Comparison of ENCODE assay signal across 19 cellular contexts in the genomic region with DNA sequence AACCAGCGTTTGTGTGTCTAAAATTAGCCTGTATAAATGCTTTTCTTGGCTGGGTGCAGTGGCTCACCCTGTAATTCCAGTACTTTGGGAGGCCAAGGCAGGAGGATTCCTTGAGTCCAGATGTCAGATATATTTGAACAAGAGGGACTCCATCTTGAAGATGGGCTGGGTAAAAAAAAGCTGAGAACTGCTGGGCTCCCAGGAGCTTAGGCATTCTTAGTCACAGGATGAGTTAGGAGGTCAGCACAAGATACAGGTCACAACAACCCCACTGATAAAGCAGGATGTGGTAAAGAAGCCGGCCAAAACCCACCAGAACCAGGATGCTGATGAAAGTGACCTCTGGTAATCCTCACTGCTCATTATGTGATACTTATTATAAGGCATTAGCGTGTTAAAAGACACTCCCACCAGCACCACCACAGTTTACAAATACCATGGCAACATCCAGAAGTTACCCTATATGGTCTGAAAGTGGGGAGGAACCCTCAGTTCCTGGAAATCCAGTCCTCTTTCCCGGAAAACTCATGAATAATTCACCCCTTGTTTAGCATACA. TPM values are rescaled to one million over a fixed set of nuclear protein-coding genes. Genes with fewer than 3 reads are reported as not detected.
DNase-seq lines count a peak whose midpoint lies in the region; FAIRE-seq and TF ChIP-seq lines count a peak whose summit lies in the region.
"Had no signal": no experiment of that assay in that cellular context is flagged by ENCODE, and none has a peak within 500 bp of the region (broad histone marks: within the 10 kb centered on the region; RNA-seq: fewer than 3 reads in every experiment).

No MANE protein-coding gene starts in this region.

- H4K91ac ChIP-seq in H9 (ENCODE audit: insufficient read length, low read depth, low read length) = no peak overlapping the region

- no peak for TF ChIP-seq EP300 in tibial nerve (IDR thresholded peaks at IDR 0.05)

- no peak overlapping the region for H2BK12ac ChIP-seq in H9 (ENCODE audit: insufficient read length, low read depth, low read length)

- CTCF ChIA-PET in Calu3 (lab: Charles Lee) = no interaction called here

- no CpG with 5 or more reads among the region's 4 CpGs for WGBS in H9 (ENCODE audit: extremely low coverage, insufficient read length, low lambda C conversion rate)
- WGBS in tibial nerve, 2 donors = 46 to 50% methylated on average over 4 of the region's 4 CpGs

- no peak overlapping the region for H2AK5ac ChIP-seq in H9 (ENCODE audit: insufficient read length, low read length)

- no TSS peak for BruUV-seq in Calu3 (replicated peaks; lab: Mats Ljungman, UMichigan)

- H3K36me3 Mint-ChIP-seq in H9 (ENCODE audit: insufficient read depth in 1 of 3, low read depth in 3 of 3) (peaks cover 20 to 25% (median 25%) of the 10 kb centered on the region in 3 experiments), astrocyte (ENCODE audit: low read depth, unreplicated experiment) (peaks cover 2% of the 10 kb centered on the region), Calu3 (ENCODE audit: insufficient read depth, unreplicated experiment) (no peaks in the 10 kb centered on the region)
- H3K36me3 Mint-ChIP-seq: activated naive CD8-positive, alpha-beta T cell had no signal

- intact Hi-C loops in Calu3 (cut with micrococcal nuclease; ENCODE audit: unreplicated experiment) = no loop called here

- H4K20me1 ChIP-seq in H9 (ENCODE audit: control insufficient read depth, insufficient read depth, insufficient read length) (no peaks in the 10 kb centered on the region), astrocyte (ENCODE audit: insufficient read depth, low read length) (no peaks in the 10 kb centered on the region)

- H3K4me1 ChIP-seq in H9 (ENCODE audit: insufficient read depth, low read length) (peaks cover 5% of the 10 kb centered on the region; the same call in 1 of the 2 replicates), astrocyte (ENCODE audit: insufficient read depth, low read length) (peaks cover 4% of the 10 kb centered on the region), tibial nerve (peaks cover 0 to 12% (median 4%) of the 10 kb centered on the region in 4 donors)
- H3K4me1 ChIP-seq: uterus had no signal

- H2AFZ ChIP-seq in H9 (ENCODE audit: low read length) (no peak overlapping the region), astrocyte (ENCODE audit: low read depth, low read length) (no peak overlapping the region)

- no peak for FAIRE-seq in astrocyte (lab: Jason Lieb, UNC)

- H4K8ac ChIP-seq in H9 (replicated peaks; ENCODE audit: insufficient read length, low read depth, low read length) = no peak overlapping the region

- no peak overlapping the region for H3T11ph ChIP-seq in H9 (ENCODE audit: low read length)

- H3K4me1 Mint-ChIP-seq in H9 (peaks cover 27 to 29% of the 10 kb centered on the region in 2 experiments), astrocyte (ENCODE audit: low read depth, unreplicated experiment) (peaks cover 15% of the 10 kb centered on the region), Calu3 (ENCODE audit: low read depth, unreplicated experiment) (no peaks in the 10 kb centered on the region)
- H3K4me1 Mint-ChIP-seq: T-helper 17 cell had no signal

- H3K79me2 ChIP-seq in H9 (ENCODE audit: insufficient read depth, low read length) (no peaks in the 10 kb centered on the region), astrocyte (ENCODE audit: insufficient read depth, low read length) (no peaks in the 10 kb centered on the region)

- H3K27me3 Mint-ChIP-seq in H9 (ENCODE audit: low read depth) (peaks cover 24% of the 10 kb centered on the region), astrocyte (ENCODE audit: low read depth, unreplicated experiment) (peaks cover 2% of the 10 kb centered on the region), Calu3 (ENCODE audit: unreplicated experiment) (no peaks in the 10 kb centered on the region)

- H3K9me3 ChIP-seq in H9 (ENCODE audit: control insufficient read depth, low read depth, low read length) (peaks cover 7% of the 10 kb centered on the region), astrocyte (ENCODE audit: insufficient read depth, low read depth, low read length) (no peaks in the 10 kb centered on the region), tibial nerve (no peaks in the 10 kb centered on the region)
- H3K9me3 ChIP-seq: esophagus squamous epithelium, uterus had no signal

- no peak overlapping the region for H3K18ac ChIP-seq in H9 (ENCODE audit: insufficient read length, low read depth, low read length)

- H3K27me3 ChIP-seq in H9 (ENCODE audit: insufficient read depth, low read length) (no peaks in the 10 kb centered on the region), astrocyte (ENCODE audit: insufficient read depth, low read length) (no peaks in the 10 kb centered on the region), tibial nerve (no peaks in the 10 kb centered on the region)
- H3K27me3 ChIP-seq: uterus had no signal

- DNase-seq in A172 (ENCODE audit: low spot score) = peak; percentile 96
- DNase-seq in H9 = no peak
- peak; percentile 31 for DNase-seq in astrocyte (ENCODE audit: low read depth)
- peak; percentile 53 for DNase-seq in iris pigment epithelial cell (ENCODE audit: low read depth)
- DNase-seq in Calu3 = no peak
- no peak for DNase-seq in dermis blood vessel endothelial cell
- DNase-seq in NCI-H1048 (lab: John Stamatoyannopoulos, UW) = no peak
- no peak for DNase-seq in tibial nerve (ENCODE audit: low spot score in 2 of 2)
- DNase-seq: activated CD4-positive, alpha-beta T cell treated with anti-CD3 and anti-CD28 coated beads, Interleukin-2, amount 10 ng/mL, durations not matched to agents 24 days and 14 days; activated T-cell treated with anti-CD3 and anti-CD28 coated beads for 4 hours; esophagus squamous epithelium; NCI-H2029 treated with DMSO at 0.1 percent for 48 hours; NCI-H526 treated with DMSO at 0.1 percent for 48 hours; stimulated activated naive CD8-positive, alpha-beta T cell treated with anti-CD3 and anti-CD28 coated beads, Interleukin-15, Interleukin-2, amounts not matched to agents 100 U/mL and 50 U/mL, for 24 hours; T-helper 17 cell had no signal

- no peaks in the 10 kb centered on the region for H3K79me1 ChIP-seq in H9 (ENCODE audit: insufficient read depth, low read depth, low read length, poor library complexity, severe bottlenecking)

- H3K27ac ChIP-seq in H9 (ENCODE audit: insufficient read length, low read depth, low read length) (no peak overlapping the region), astrocyte (ENCODE audit: low read depth, low read length) (no peak overlapping the region), tibial nerve (no peak overlapping the region)
- H3K27ac ChIP-seq: esophagus squamous epithelium, HL-60 had no signal

- H2BK15ac ChIP-seq in H9 (ENCODE audit: low read depth, low read length) = no peak overlapping the region

- H3K4me3 ChIP-seq in astrocyte (ENCODE audit: insufficient read depth, low read depth, low read length) (no peak overlapping the region), tibial nerve (no peak overlapping the region)
- H3K4me3 ChIP-seq: coronary artery, esophagus squamous epithelium, uterus had no signal

- peak overlapping the region; percentile 6 for H2BK20ac ChIP-seq in H9 (ENCODE audit: low read depth, low read length, poor library complexity, severe bottlenecking)

- no peak overlapping the region for H2BK5ac ChIP-seq in H9 (ENCODE audit: insufficient read length, low read length)

- TF ChIP-seq CTCF in H9 (conservative IDR thresholded peaks at IDR 0.05) (no peak), astrocyte (IDR thresholded peaks at IDR 0.05; ENCODE audit: insufficient read depth, low read depth, low read length) (no peak), Calu3 (IDR thresholded peaks at IDR 0.05; ENCODE audit: unreplicated experiment) (no peak), tibial nerve (IDR thresholded peaks at IDR 0.05) (no peak)

- H3K9me3 Mint-ChIP-seq in H9 (peaks cover 39 to 42% of the 10 kb centered on the region in 2 experiments), astrocyte (ENCODE audit: unreplicated experiment) (peaks cover 19% of the 10 kb centered on the region), Calu3 (ENCODE audit: low read depth, unreplicated experiment) (peaks cover 3% of the 10 kb centered on the region)

- no peak overlapping the region for H3K14ac ChIP-seq in H9 (ENCODE audit: insufficient read depth, low read length)

- no peak overlapping the region for H3K23ac ChIP-seq in H9 (ENCODE audit: insufficient read length, low read depth, low read length)

- H3K36me3 ChIP-seq in astrocyte (ENCODE audit: insufficient read depth, low read length) (no peaks in the 10 kb centered on the region), tibial nerve (no peaks in the 10 kb centered on the region)
- H3K36me3 ChIP-seq: esophagus squamous epithelium, uterus had no signal

- H3K9ac ChIP-seq in H9 (ENCODE audit: extremely low read depth, insufficient read length, low read length) (no peak overlapping the region), astrocyte (ENCODE audit: low read length) (no peak overlapping the region)

- H3K56ac ChIP-seq in H9 (ENCODE audit: insufficient read length, low read depth, low read length) = no peak overlapping the region

- TF ChIP-seq POLR2A in tibial nerve (IDR thresholded peaks at IDR 0.05) = no peak

- no peak overlapping the region for H3K4me2 ChIP-seq in H9 (ENCODE audit: insufficient read depth, insufficient read length, low read length)
- no peak overlapping the region for H3K4me2 ChIP-seq in astrocyte (ENCODE audit: low read length)

- no peaks in the 10 kb centered on the region for H3K23me2 ChIP-seq in H9 (ENCODE audit: insufficient read length, low read depth, low read length, poor library complexity, severe bottlenecking)

- H2BK120ac ChIP-seq in H9 (ENCODE audit: low read depth, low read length, poor library complexity, severe bottlenecking) = peak overlapping the region; percentile 23

- H4K5ac ChIP-seq in H9 (ENCODE audit: insufficient read length, low read depth, low read length) = no peak overlapping the region

- H3K27ac Mint-ChIP-seq in H9 = no peak overlapping the region
- peak overlapping the region; percentile 85 for H3K27ac Mint-ChIP-seq in astrocyte (ENCODE audit: unreplicated experiment)
- no peak overlapping the region for H3K27ac Mint-ChIP-seq in Calu3 (ENCODE audit: unreplicated experiment)
- H3K27ac Mint-ChIP-seq: activated CD4-positive, alpha-beta T cell treated with anti-CD3 and anti-CD28 coated beads, Interleukin-2, amount 10 ng/mL, durations not matched to agents 24 days and 14 days; activated naive CD8-positive, alpha-beta T cell; T-helper 17 cell had no signal

- no peak overlapping the region; a peak in 1 of 5 replicates for H3K4me3 Mint-ChIP-seq in H9
- no peak overlapping the region for H3K4me3 Mint-ChIP-seq in astrocyte (ENCODE audit: unreplicated experiment)
- no peak overlapping the region for H3K4me3 Mint-ChIP-seq in Calu3 (ENCODE audit: low read depth, unreplicated experiment)
- H3K4me3 Mint-ChIP-seq: activated CD4-positive, alpha-beta T cell treated with anti-CD3 and anti-CD28 coated beads, Interleukin-2, amount 10 ng/mL, durations not matched to agents 24 days and 14 days; activated naive CD8-positive, alpha-beta T cell; T-helper 17 cell had no signal

- no peak overlapping the region for H3K4ac ChIP-seq in H9 (ENCODE audit: low read depth, low read length)

RNA-seq across cellular contexts. Expression of gene ZNF496, which starts 36.2 kb away (rescaled TPM):
- total RNA-seq in A172 (2014; rRNA removed; shearing (Covaris generic)) = 26.5 and 45.0 TPM in 2 replicates
- total RNA-seq in H9 (2021) (66.5 and 72.9 TPM in 2 replicates), astrocyte (30.3 and 30.5 TPM in 2 replicates), Calu3 (2022) (33.4 and 36.9 TPM in 2 replicates), dermis blood vessel endothelial cell (27.7 and 32.3 TPM in 2 replicates), tibial nerve (10 to 100 TPM; 37.5 to 60.6 (median 51.6) TPM)

RNA-seq across cellular contexts. Expression of gene NLRP3, which starts 48.1 kb away (rescaled TPM):
- total RNA-seq in A172 (2014; rRNA removed; shearing (Covaris generic)) = 0.24 and 0.43 TPM in 2 replicates
- total RNA-seq in H9 (2021) (not detected in 2 replicates), astrocyte (0.09 and 0.12 TPM in 2 replicates), Calu3 (2022) (0.26 and 0.32 TPM in 2 replicates), dermis blood vessel endothelial cell (not detected in 2 replicates), tibial nerve (1 to 10 TPM; 1.3 to 4.9 (median 3.1) TPM)

Comparison
In these comparisons a context has a peak if more than half of its experiments do, and no peak if none do; other contexts are left out.
1. DNase-seq: peak in A172 (single experiment), astrocyte (single experiment) and iris pigment epithelial cell (single experiment); none in H9 (single experiment), Calu3 (single experiment), dermis blood vessel endothelial cell (single experiment), NCI-H1048 (single experiment) and tibial nerve (0 of 2).